ENCODE assay signal across 12 cellular contexts in the genomic region with DNA sequence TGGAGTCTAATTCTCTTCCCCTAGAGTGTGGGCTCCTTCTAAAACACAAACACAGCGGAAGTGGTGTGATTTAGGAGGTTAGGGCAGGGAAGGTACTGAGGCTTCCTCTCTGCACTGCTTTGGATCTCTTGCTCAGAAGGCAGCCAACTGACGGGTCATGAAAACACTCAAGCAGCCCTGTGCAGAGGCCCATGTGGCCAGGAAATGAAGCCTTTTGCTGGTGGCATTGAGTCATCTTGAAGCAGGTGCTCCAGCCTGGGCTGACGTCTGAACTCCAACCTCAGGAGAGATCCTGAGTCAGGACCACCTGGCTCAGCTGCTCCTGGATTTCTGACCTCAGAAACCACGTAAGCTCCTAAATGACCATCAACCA.
DNase-seq lines count a peak whose midpoint lies in the region; ATAC-seq and TF ChIP-seq lines count a peak whose summit lies in the region.
"Had no signal": no experiment of that assay in that cellular context is flagged by ENCODE, and none has a peak within 500 bp of the region (broad histone marks: within the 10 kb centered on the region; RNA-seq: fewer than 3 reads in every experiment).

No MANE protein-coding gene starts in this region.

- H2BK120ac ChIP-seq in trophoblast cell (ENCODE audit: insufficient read depth, low read length, poor library complexity), result no peak overlapping the region

- DNase-seq in RPMI8226 (peak; percentile 42), glomerular visceral epithelial cell (ENCODE audit: extremely low spot score) (peak; percentile 15), amygdala (lab: John Stamatoyannopoulos, UW) (no peak), endodermal cell (no peak), trophoblast cell (no peak)
- peak; percentile 26 for DNase-seq in activated CD8-positive, alpha-beta memory T cell treated with anti-CD3 and anti-CD28 coated beads, Interleukin-2, amount 50 U/mL, for 4 hours
- DNase-seq: NCI-H1092 treated with DMSO at 0.1 percent for 48 hours, NCI-H82, retina, uterus had no signal

- no peak for ATAC-seq in HG03159 (IDR thresholded peaks at IDR 0.05; ENCODE audit: unreplicated experiment)

- no peaks in the 10 kb centered on the region for H3K9me3 ChIP-seq in BLaER1 treated with 17β-estradiol and CSF1 and Interleukin-3, amounts not matched to agents 10 nM and 100 nM (replicated peaks in 1 of 11)
- H3K9me3 ChIP-seq in endodermal cell (ENCODE audit: control insufficient read depth, low read length) (no peaks in the 10 kb centered on the region), trophoblast cell (ENCODE audit: insufficient read depth, low read depth, low read length) (no peaks in the 10 kb centered on the region)
- H3K9me3 ChIP-seq: uterus had no signal

- H2BK5ac ChIP-seq in trophoblast cell (ENCODE audit: low read depth, low read length, poor library complexity), result no peak overlapping the region

- no peaks in the 10 kb centered on the region for H3K36me3 ChIP-seq in BLaER1 treated with 17β-estradiol and CSF1 and Interleukin-3, amounts not matched to agents 10 nM and 100 nM
- no peaks in the 10 kb centered on the region for H3K36me3 ChIP-seq in endodermal cell (ENCODE audit: control insufficient read depth, insufficient read depth, low read length)
- H3K36me3 ChIP-seq in trophoblast cell (ENCODE audit: control insufficient read depth in 1 of 2, insufficient read depth in 2 of 2, low read length in 2 of 2), result no peaks in the 10 kb centered on the region
- H3K36me3 ChIP-seq: uterus had no signal

- H2BK12ac ChIP-seq in trophoblast cell (ENCODE audit: low read length), result no peak overlapping the region

- H3K4ac ChIP-seq in trophoblast cell (ENCODE audit: low read depth, low read length), result no peak overlapping the region

- no peak overlapping the region for H4K91ac ChIP-seq in trophoblast cell (ENCODE audit: low read depth, low read length)

- no peak overlapping the region for H4K8ac ChIP-seq in trophoblast cell (ENCODE audit: low read depth, low read length)

- H3K4me3 ChIP-seq in BLaER1 treated with 17β-estradiol and CSF1 and Interleukin-3, amounts not matched to agents 10 nM and 100 nM, result no peak overlapping the region
- H3K4me3 ChIP-seq in endodermal cell (ENCODE audit: low read length), result no peak overlapping the region
- no peak overlapping the region for H3K4me3 ChIP-seq in trophoblast cell (ENCODE audit: low read depth, low read length)
- H3K4me3 ChIP-seq: uterus had no signal

- TF ChIP-seq CTCF in endodermal cell (conservative IDR thresholded peaks at IDR 0.05), result no peak

- H3K23ac ChIP-seq in trophoblast cell (ENCODE audit: low read length), result no peak overlapping the region

- no peaks in the 10 kb centered on the region for H3K79me1 ChIP-seq in trophoblast cell (ENCODE audit: low read length)

- H3K79me2 ChIP-seq in trophoblast cell (ENCODE audit: control insufficient read depth, insufficient read depth, low read length, poor library complexity), result no peaks in the 10 kb centered on the region

- H3K14ac ChIP-seq in trophoblast cell (ENCODE audit: low read length), result no peak overlapping the region

- H3K4me3 Mint-ChIP-seq in endodermal cell, result no peak overlapping the region

- H3K9me3 Mint-ChIP-seq in endodermal cell, result no peaks in the 10 kb centered on the region

- H3K27me3 Mint-ChIP-seq in endodermal cell (ENCODE audit: insufficient read depth), result no peaks in the 10 kb centered on the region

- peaks cover 0 to 6% (median 0%) of the 10 kb centered on the region in 11 experiments; a peak in 3 of 22 replicates for H4K20me1 ChIP-seq in BLaER1 treated with 17β-estradiol and CSF1 and Interleukin-3, amounts not matched to agents 10 nM and 100 nM

- H2AK5ac ChIP-seq in trophoblast cell (ENCODE audit: low read length), result no peak overlapping the region

- 91% methylated on average over 3 of the region's 4 CpGs; no CpG with 5 or more reads in 1 of the 2 experiments for WGBS in endodermal cell (ENCODE audit: insufficient coverage in 1 of 2, insufficient read length in 1 of 2), 2 experiments
- no CpG with 5 or more reads among the region's 4 CpGs for WGBS in trophoblast cell (ENCODE audit: extremely low coverage, insufficient coverage, insufficient read length)

- no peak overlapping the region for H3K27ac ChIP-seq in BLaER1 treated with 17β-estradiol and CSF1 and Interleukin-3, amounts not matched to agents 10 nM and 100 nM
- H3K27ac ChIP-seq in endodermal cell (ENCODE audit: low read depth, low read length) (no peak overlapping the region), trophoblast cell (ENCODE audit: low read depth, low read length) (no peak overlapping the region)
- H3K27ac ChIP-seq: uterus had no signal

- H3K36me3 Mint-ChIP-seq in endodermal cell (ENCODE audit: low read depth), result no peaks in the 10 kb centered on the region

- H3K18ac ChIP-seq in trophoblast cell (ENCODE audit: low read length), result no peak overlapping the region

- no peaks in the 10 kb centered on the region for H3K27me3 ChIP-seq in BLaER1 treated with 17β-estradiol and CSF1 and Interleukin-3, amounts not matched to agents 10 nM and 100 nM
- H3K27me3 ChIP-seq in endodermal cell (ENCODE audit: control insufficient read depth, insufficient read depth, low read length, poor library complexity, severe bottlenecking), result no peaks in the 10 kb centered on the region
- H3K27me3 ChIP-seq in trophoblast cell (ENCODE audit: insufficient read depth, low read length), result no peaks in the 10 kb centered on the region
- H3K27me3 ChIP-seq: uterus had no signal

- peaks cover 2% of the 10 kb centered on the region for H3K4me1 Mint-ChIP-seq in endodermal cell

- no peak overlapping the region for H2AFZ ChIP-seq in trophoblast cell (ENCODE audit: insufficient read depth, low read length, poor library complexity)

- H3K4me2 ChIP-seq in BLaER1 treated with 17β-estradiol and CSF1 and Interleukin-3, amounts not matched to agents 10 nM and 100 nM, result peak overlapping the region in 6 of 11 experiments; percentile 10 to 52 (median 20); a peak in 6 of 22 replicates
- no peak overlapping the region for H3K4me2 ChIP-seq in trophoblast cell (ENCODE audit: low read length)

- H3K9ac ChIP-seq in BLaER1 treated with 17β-estradiol and CSF1 and Interleukin-3, amounts not matched to agents 10 nM and 100 nM, result no peak overlapping the region
- H3K9ac ChIP-seq in endodermal cell (ENCODE audit: extremely low read depth, low read length, poor library complexity, severe bottlenecking), result no peak overlapping the region
- H3K9ac ChIP-seq in trophoblast cell (ENCODE audit: low read length), result no peak overlapping the region

- H3K27ac Mint-ChIP-seq in endodermal cell, result no peak overlapping the region

- peaks cover 14 to 34% (median 26%) of the 10 kb centered on the region in 10 experiments for H3K4me1 ChIP-seq in BLaER1 treated with 17β-estradiol and CSF1 and Interleukin-3, amounts not matched to agents 10 nM and 100 nM
- no peaks in the 10 kb centered on the region for H3K4me1 ChIP-seq in endodermal cell (ENCODE audit: control insufficient read depth, insufficient read depth, low read length)
- no peaks in the 10 kb centered on the region for H3K4me1 ChIP-seq in trophoblast cell (ENCODE audit: control insufficient read depth in 1 of 2, insufficient read depth in 2 of 2, low read length in 2 of 2)
- H3K4me1 ChIP-seq: uterus had no signal

- H4K12ac ChIP-seq in trophoblast cell (ENCODE audit: low read depth, low read length), result no peak overlapping the region

Comparison
In these comparisons a context has a peak if more than half of its experiments do, and no peak if none do; other contexts are left out.
1. DNase-seq: peak in RPMI8226 (single experiment), activated CD8-positive, alpha-beta memory T cell treated with anti-CD3 and anti-CD28 coated beads, Interleukin-2, amount 50 U/mL, for 4 hours (single experiment) and glomerular visceral epithelial cell (single experiment); none in amygdala (0 of 56), endodermal cell (single experiment) and trophoblast cell (0 of 2).